ENCODE assay signal across 8 cellular contexts in genomic region chr15:39756806-39757522, GRCh38.
DNase-seq lines count a peak whose midpoint lies in the region; ATAC-seq and TF ChIP-seq lines count a peak whose summit lies in the region.

No MANE protein-coding gene starts in this region.

- TF ChIP-seq CTCF in NB4 (IDR thresholded peaks at IDR 0.05; ENCODE audit: low read depth, low read length) = peak; percentile 55
- TF ChIP-seq CTCF in fibroblast of pulmonary artery (IDR thresholded peaks at IDR 0.05; ENCODE audit: low read length, missing control alignments) = peak; percentile 73

- H3K4me3 ChIP-seq in NB4 (ENCODE audit: low read depth, low read length) (no peak overlapping the region), fibroblast of pulmonary artery (replicated peaks; ENCODE audit: low read depth, low read length) (no peak overlapping the region)

- no peak for ATAC-seq in HG03571 (IDR thresholded peaks at IDR 0.05; ENCODE audit: unreplicated experiment)

- DNase-seq in activated gamma-delta T cell treated with Interleukin-2 at 50 U/mL for 16 hours = peak; percentile 14
- DNase-seq in activated gamma-delta T cell (lab: John Stamatoyannopoulos, UW) = no peak
- DNase-seq in NB4 (ENCODE audit: low read depth) = peak; percentile 63
- peak; percentile 27 for DNase-seq in SKM-1 (lab: John Stamatoyannopoulos, UW; ENCODE audit: unreplicated experiment)
- peak; percentile 86 for DNase-seq in fibroblast of pulmonary artery (ENCODE audit: low read depth)
- DNase-seq in retina = peak; percentile 53
- DNase-seq in cerebellar nuclear complex (lab: John Stamatoyannopoulos, UW) = no peak

- TF ChIP-seq POLR2A in NB4 (IDR thresholded peaks at IDR 0.05; ENCODE audit: extremely low read depth, insufficient read length) = no peak

Comparison
In these comparisons a context has a peak if more than half of its experiments do, and no peak if none do; other contexts are left out.
1. DNase-seq: peak in activated gamma-delta T cell treated with Interleukin-2 at 50 U/mL for 16 hours (single experiment), NB4 (single experiment), SKM-1 (single experiment), fibroblast of pulmonary artery (single experiment) and retina (single experiment); none in activated gamma-delta T cell (single experiment) and cerebellar nuclear complex (0 of 2).